1 cellular context compared by ENCODE assay signal in the genomic region with DNA sequence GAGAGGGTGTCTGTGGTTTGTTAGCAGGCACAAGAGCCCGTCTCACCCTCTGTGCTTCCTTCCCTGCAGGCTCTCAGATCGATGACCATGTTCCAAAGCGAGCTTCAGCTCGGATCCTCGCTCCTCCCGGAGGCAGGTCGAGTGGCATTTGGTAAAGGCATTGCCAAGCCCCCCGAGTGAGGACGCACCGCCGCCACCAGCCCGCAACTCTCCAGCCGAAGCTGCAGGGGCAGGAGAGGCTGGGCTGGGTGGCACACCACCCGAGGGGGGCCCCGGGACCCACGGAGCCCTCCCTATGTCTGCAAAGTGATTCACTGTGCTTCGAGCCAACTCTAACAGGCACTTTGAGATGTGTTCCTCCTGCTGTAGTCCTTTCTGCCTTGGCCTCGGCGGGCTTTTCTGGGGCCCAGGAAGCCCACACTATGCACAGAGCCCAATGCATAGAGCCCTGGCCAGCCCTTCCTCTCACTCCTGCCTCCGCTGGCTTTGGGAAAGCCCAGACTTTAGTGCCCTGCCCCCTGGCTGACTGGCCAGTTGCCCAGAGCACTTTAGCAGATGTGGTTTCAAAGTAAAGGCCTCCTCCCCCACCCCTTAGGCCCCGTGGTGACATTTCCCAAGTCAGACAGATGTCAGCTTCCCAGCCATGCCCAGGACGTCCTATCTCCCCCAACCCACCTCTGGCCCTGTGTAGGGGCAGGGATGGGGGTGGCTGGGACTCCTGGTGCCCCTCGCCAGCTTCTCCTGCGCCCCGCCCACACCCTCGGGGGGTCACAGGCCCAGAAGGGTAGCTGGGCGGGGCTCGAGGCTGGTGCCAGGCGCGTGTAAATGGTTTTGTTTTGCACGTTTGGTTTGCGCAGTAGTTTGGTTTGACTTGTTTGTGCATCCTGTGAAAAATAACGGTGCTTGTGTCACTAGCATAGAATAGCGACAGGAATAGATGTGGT.
TF ChIP-seq lines count a peak whose summit lies in the region.

No MANE protein-coding gene starts in this region.

TF ChIP-seq in GM23338, 12 proteins besides CTCF, POLR2A, EP300 and RAD21 (continued from another document):
- TF ChIP-seq, protein P1, sequence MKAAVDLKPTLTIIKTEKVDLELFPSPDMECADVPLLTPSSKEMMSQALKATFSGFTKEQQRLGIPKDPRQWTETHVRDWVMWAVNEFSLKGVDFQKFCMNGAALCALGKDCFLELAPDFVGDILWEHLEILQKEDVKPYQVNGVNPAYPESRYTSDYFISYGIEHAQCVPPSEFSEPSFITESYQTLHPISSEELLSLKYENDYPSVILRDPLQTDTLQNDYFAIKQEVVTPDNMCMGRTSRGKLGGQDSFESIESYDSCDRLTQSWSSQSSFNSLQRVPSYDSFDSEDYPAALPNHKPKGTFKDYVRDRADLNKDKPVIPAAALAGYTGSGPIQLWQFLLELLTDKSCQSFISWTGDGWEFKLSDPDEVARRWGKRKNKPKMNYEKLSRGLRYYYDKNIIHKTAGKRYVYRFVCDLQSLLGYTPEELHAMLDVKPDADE (IDR thresholded peaks at IDR 0.05) = no peak
- TF ChIP-seq JUNB (IDR thresholded peaks at IDR 0.05; ENCODE audit: unreplicated experiment) (no peak), ZNF462 (CRISPR knock-in tag; IDR thresholded peaks at IDR 0.05) (no peak), NANOG (IDR thresholded peaks at IDR 0.05; ENCODE audit: borderline replicate concordance) (no peak), ZNF114 (CRISPR knock-in tag; IDR thresholded peaks at IDR 0.05) (no peak)
